In genomic region chr1:233912447-233912846, GRCh38 we compare ENCODE assay signal across 1 cellular context.
TF ChIP-seq lines count a peak whose summit lies in the region.

No MANE protein-coding gene starts in this region.

TF ChIP-seq in SK-N-SH treated with all-trans-retinoic acid at 6 μM for 48 hours, 23 proteins besides CTCF, POLR2A, EP300 and RAD21 (continued from another document):
- TF ChIP-seq TSHZ2 (CRISPR knock-in tag; IDR thresholded peaks at IDR 0.05), result no peak
TF ChIP-seq in SK-N-SH treated with all-trans-retinoic acid at 6 μM for 48 hours: peak in this region for 0.
